11 cellular contexts compared by ENCODE assay signal in genomic region chr7:123977081-123977480, GRCh38. TPM values are rescaled to one million over a fixed set of nuclear protein-coding genes. Genes with fewer than 3 reads are reported as not detected.
"Had no signal": no experiment of that assay in that cellular context is flagged by ENCODE, and none has a peak within 500 bp of the region (broad histone marks: within the 10 kb centered on the region; RNA-seq: fewer than 3 reads in every experiment).

No MANE protein-coding gene starts in this region.

- H3K4me1 ChIP-seq: HAP-1 had no signal

- DNase-seq: GM23248, GOT3, H7, HFFc6 had no signal

- H3K4me3 ChIP-seq: GM23248, HAP-1 had no signal

- H3K27ac ChIP-seq: GM23248, HL-60 had no signal

- ATAC-seq: HCT116, HepG2 had no signal

- H3K36me3 ChIP-seq: HAP-1 had no signal

- H3K9me3 ChIP-seq: HAP-1 had no signal

RNA-seq across cellular contexts. Expression of gene SPAM1, which starts 52.0 kb away (rescaled TPM):
- total RNA-seq: GM23248, H4, H7, HepG2, HFFc6, HT1080 had no signal
- polyA plus RNA-seq: GM23248, HepG2, IgD-negative memory B cell had no signal

RNA-seq across cellular contexts. Expression of gene TMEM229A, which starts 55.8 kb away (rescaled TPM):
- total RNA-seq: GM23248, H4, HepG2, HFFc6, HT1080 had no signal
- polyA plus RNA-seq: GM23248, HepG2, IgD-negative memory B cell had no signal
